ENCODE assay signal across 8 cellular contexts in the genomic region with DNA sequence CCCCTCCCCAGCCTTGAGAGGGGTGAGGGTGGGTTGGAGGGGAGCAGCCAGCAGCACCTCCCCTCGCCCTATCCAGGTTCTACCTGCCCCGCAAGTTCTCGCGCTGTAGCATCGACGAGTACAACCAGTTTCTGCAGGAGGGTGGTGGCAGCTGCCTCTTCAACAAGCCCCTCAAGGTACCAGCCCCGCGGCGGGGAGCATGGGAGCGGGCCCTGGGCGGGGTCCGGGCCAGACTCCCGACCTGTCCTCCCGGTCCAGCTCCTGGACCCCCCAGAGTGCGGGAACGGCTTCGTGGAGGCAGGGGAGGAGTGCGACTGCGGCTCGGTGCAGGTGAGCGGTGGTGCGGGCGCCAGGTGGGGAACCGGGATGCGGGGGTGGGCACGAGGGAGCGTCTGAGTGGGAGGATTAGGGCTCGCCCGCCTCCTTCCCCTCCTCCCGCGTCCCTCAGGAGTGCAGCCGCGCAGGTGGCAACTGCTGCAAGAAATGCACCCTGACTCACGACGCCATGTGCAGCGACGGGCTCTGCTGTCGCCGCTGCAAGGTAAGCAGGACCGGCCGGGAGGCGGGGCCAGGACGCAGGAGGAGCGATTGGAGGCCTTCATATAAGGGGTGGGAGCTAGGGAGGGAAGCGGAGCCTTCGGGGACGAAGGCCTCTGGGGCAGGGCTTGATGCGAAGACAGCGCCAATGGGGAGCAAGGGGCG. TPM values are rescaled to one million over a fixed set of nuclear protein-coding genes. Genes with fewer than 3 reads are reported as not detected.
A peak's percentile ranks its signal among the peaks of the same experiment; 100 is the strongest.
DNase-seq lines count a peak whose midpoint lies in the region; ATAC-seq, FAIRE-seq and TF ChIP-seq lines count a peak whose summit lies in the region.

No MANE protein-coding gene starts in this region.

- ATAC-seq in GM21786 (IDR thresholded peaks at IDR 0.05; ENCODE audit: unreplicated experiment) = peak; percentile 83

- H3K36me3 ChIP-seq in stomach smooth muscle (ENCODE audit: control insufficient read depth in 2 of 2, insufficient read depth in 2 of 2, low read length in 2 of 2) = no peaks in the 10 kb centered on the region

- H3K27ac Mint-ChIP-seq in neural crest cell (ENCODE audit: unreplicated experiment) = no peak overlapping the region

- no peaks in the 10 kb centered on the region for H3K36me3 Mint-ChIP-seq in neural crest cell (ENCODE audit: low read depth)

- peaks cover 31% of the 10 kb centered on the region for H3K4me1 ChIP-seq in stomach smooth muscle (ENCODE audit: control insufficient read depth, insufficient read depth, low read length)

- H3K27ac ChIP-seq in stomach smooth muscle (ENCODE audit: low read length) = peak overlapping the region; percentile 31

- no peaks in the 10 kb centered on the region for H3K9me3 Mint-ChIP-seq in neural crest cell

- peaks cover 6 to 13% of the 10 kb centered on the region in 2 donors for H3K27me3 ChIP-seq in stomach smooth muscle (ENCODE audit: control insufficient read depth in 1 of 2, insufficient read depth in 2 of 2, low read length in 2 of 2)

- H3K9me3 ChIP-seq in stomach smooth muscle (ENCODE audit: control insufficient read depth in 2 of 2, low read length in 2 of 2) = no peaks in the 10 kb centered on the region

- FAIRE-seq in RCC 7860 (lab: Jason Lieb, UNC) = peak; percentile 87

- TF ChIP-seq CTCF in fibroblast of the aortic adventitia (IDR thresholded peaks at IDR 0.05; ENCODE audit: insufficient read depth, low read length) = no peak
- peak; percentile 10 for TF ChIP-seq CTCF in neural crest cell (conservative IDR thresholded peaks at IDR 0.05)

- DNase-seq in DMS79 treated with DMSO at 0.1 percent for 48 hours (lab: John Stamatoyannopoulos, UW) (peak; percentile 95), Kasumi-1 (lab: John Stamatoyannopoulos, UW) (peak; percentile 97), RCC 7860 (ENCODE audit: low spot score) (peak; percentile 93), fibroblast of the aortic adventitia (ENCODE audit: low read depth) (peak; percentile 95), neural crest cell (ENCODE audit: low read depth, low spot score) (no peak)
- DNase-seq in activated T-helper 9 cell treated with anti-CD3 and anti-CD28 coated beads, Interleukin-2, amount 50 U/mL, for 16 hours (ENCODE audit: low read depth) = peak; percentile 97

- H3K4me1 Mint-ChIP-seq in neural crest cell = peaks cover 10% of the 10 kb centered on the region

- peak overlapping the region; percentile 92 for H3K4me3 Mint-ChIP-seq in neural crest cell

- H3K9ac ChIP-seq in stomach smooth muscle (ENCODE audit: low read length in 2 of 2) = no peak overlapping the region

- peak overlapping the region; percentile 71 for H3K4me3 ChIP-seq in fibroblast of the aortic adventitia (ENCODE audit: low read depth, low read length)
- H3K4me3 ChIP-seq in stomach smooth muscle (ENCODE audit: low read length in 2 of 2) = peak overlapping the region; percentile 68 to 79

- H3K27me3 Mint-ChIP-seq in neural crest cell (ENCODE audit: low read depth) = peaks cover 9% of the 10 kb centered on the region

RNA-seq across cellular contexts. Expression of gene ADAM11, which starts 16.5 kb away (rescaled TPM):
- total RNA-seq in fibroblast of the aortic adventitia (ENCODE audit: low replicate concordance) (0.36 and 1.9 TPM in 2 replicates), neural crest cell (5.2 and 6.0 TPM in 2 replicates)

RNA-seq across cellular contexts. Expression of gene GJC1, which starts 54.8 kb away (rescaled TPM):
- total RNA-seq in fibroblast of the aortic adventitia (ENCODE audit: low replicate concordance) (4.5 and 21.1 TPM in 2 replicates), neural crest cell (143 and 145 TPM in 2 replicates)
